8 cellular contexts compared by ENCODE assay signal in the genomic region with DNA sequence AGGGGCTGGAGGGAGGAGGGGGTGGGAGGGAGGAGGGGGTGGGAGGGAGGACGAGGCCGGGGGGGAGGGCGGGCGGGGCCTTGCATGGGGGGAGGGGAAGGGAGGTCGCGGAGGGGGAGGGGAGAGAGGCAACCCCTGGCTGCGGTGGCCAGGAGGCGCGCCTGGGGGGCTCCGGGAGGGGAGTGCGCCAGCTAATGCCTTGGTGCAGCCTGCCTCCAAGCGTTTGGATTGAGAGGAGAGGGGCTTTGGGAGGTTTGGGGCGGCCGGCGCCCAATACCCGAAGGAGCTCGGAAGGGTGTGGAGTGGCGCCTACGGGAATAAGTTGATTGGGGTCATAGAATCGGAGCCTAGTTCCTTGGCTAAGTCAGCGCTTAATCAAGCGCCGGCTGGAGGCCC. TPM values are rescaled to one million over a fixed set of nuclear protein-coding genes. Genes with fewer than 3 reads are reported as not detected.
DNase-seq lines count a peak whose midpoint lies in the region; ATAC-seq and TF ChIP-seq lines count a peak whose summit lies in the region.

No MANE protein-coding gene starts in this region.

- peak; percentile 7 for ATAC-seq in HG03354 (IDR thresholded peaks at IDR 0.05; ENCODE audit: poor library complexity, severe bottlenecking, unreplicated experiment)
- no peak for ATAC-seq in HG02970 (IDR thresholded peaks at IDR 0.05; ENCODE audit: low FRiP score, unreplicated experiment)

- H3K27me3 ChIP-seq in iPS-20b (ENCODE audit: insufficient read depth, low read length) (peaks cover 35% of the 10 kb centered on the region), skeletal muscle tissue (ENCODE audit: control insufficient read depth in 3 of 3, insufficient read depth in 3 of 3, low read length in 3 of 3) (no peaks in the 10 kb centered on the region)

- H3K36me3 ChIP-seq in iPS-20b (ENCODE audit: insufficient read depth, low read depth, low read length) = peaks cover 22% of the 10 kb centered on the region
- H3K36me3 ChIP-seq in skeletal muscle tissue (ENCODE audit: control insufficient read depth in 3 of 3, insufficient read depth in 3 of 3, low read length in 3 of 3) = peaks cover 0 to 9% (median 4%) of the 10 kb centered on the region in 3 donors

- H3K27ac Mint-ChIP-seq in brain = peak overlapping the region; percentile 59 to 94 (median 89)

- H3K4me3 ChIP-seq in iPS-20b (ENCODE audit: low read length) (peak overlapping the region; percentile 94), skeletal muscle tissue (ENCODE audit: low read length in 3 of 3) (peak overlapping the region; percentile 66 to 81 (median 74))

- peaks cover 0 to 9% (median 2%) of the 10 kb centered on the region in 5 experiments for H3K9me3 Mint-ChIP-seq in brain

- peak overlapping the region; percentile 85 to 91 (median 90) for H3K4me3 Mint-ChIP-seq in brain

- H3K9me3 ChIP-seq in iPS-20b (ENCODE audit: insufficient read depth, low read depth, low read length) (no peaks in the 10 kb centered on the region), skeletal muscle tissue (ENCODE audit: control insufficient read depth in 3 of 3, low read length in 3 of 3) (no peaks in the 10 kb centered on the region)

- no peak for TF ChIP-seq CTCF in brain (conservative IDR thresholded peaks at IDR 0.05)

- H3K4me1 ChIP-seq in iPS-20b (ENCODE audit: insufficient read depth, low read length) (no peaks in the 10 kb centered on the region), skeletal muscle tissue (ENCODE audit: control insufficient read depth in 3 of 3, insufficient read depth in 3 of 3, low read length in 3 of 3) (peaks cover 2 to 15% (median 14%) of the 10 kb centered on the region in 3 donors)

- DNase-seq in CMK (ENCODE audit: low read depth) = peak; percentile 42
- peak; percentile 8 for DNase-seq in SW480 (ENCODE audit: low spot score)
- DNase-seq in NCI-H128 (lab: John Stamatoyannopoulos, UW; ENCODE audit: unreplicated experiment) = no peak

- H3K36me3 Mint-ChIP-seq in brain = peaks cover 44% of the 10 kb centered on the region

- peak overlapping the region; percentile 91 for H3K9ac ChIP-seq in iPS-20b (ENCODE audit: low read depth, low read length)
- H3K9ac ChIP-seq in skeletal muscle tissue (ENCODE audit: low read depth in 1 of 3, low read length in 3 of 3) = peak overlapping the region; percentile 78 to 89 (median 82)

- H3K4me1 Mint-ChIP-seq in brain = peaks cover 51% of the 10 kb centered on the region

- peaks cover 30% of the 10 kb centered on the region for H3K27me3 Mint-ChIP-seq in brain

- H3K27ac ChIP-seq in iPS-20b (ENCODE audit: low read length) = peak overlapping the region; percentile 1
- H3K27ac ChIP-seq in skeletal muscle tissue (ENCODE audit: low read depth, low read length) = peak overlapping the region; percentile 79

RNA-seq across cellular contexts. Expression of a gene that starts 0.5 kb away (rescaled TPM):
- polyA plus RNA-seq in brain (ENCODE audit: insufficient read depth, low read depth, low replicate concordance) = 94.0 TPM
- 60.0 TPM for total RNA-seq in skeletal muscle tissue
